Comparison of ENCODE assay signal across 1 cellular context in genomic region chr16:67283039-67283825, GRCh38.
A peak's percentile ranks its signal among the peaks of the same experiment; 100 is the strongest.
TF ChIP-seq lines count a peak whose summit lies in the region.

No MANE protein-coding gene starts in this region.

TF ChIP-seq in H1, 55 proteins besides CTCF, POLR2A, EP300 and RAD21:
- TF ChIP-seq TAF1 (IDR thresholded peaks at IDR 0.05; ENCODE audit: low read depth, low read length), result no peak
- TF ChIP-seq BRCA1 (IDR thresholded peaks at IDR 0.05; ENCODE audit: low read depth, low read length), result no peak
- TF ChIP-seq KDM1A (IDR thresholded peaks at IDR 0.05; ENCODE audit: borderline replicate concordance, low read length), result 0 out of 2 replicates have a peak, but pooled peaks have one; percentile 45
TF ChIP-seq in H1: peak in this region for 1.
